In genomic region chr17:9240659-9241370, GRCh38 we compare ENCODE assay signal across 1 cellular context.
TF ChIP-seq lines count a peak whose summit lies in the region.

No MANE protein-coding gene starts in this region.

TF ChIP-seq in HepG2, 621 proteins besides CTCF, POLR2A, EP300 and RAD21 (continued from another document):
- TF ChIP-seq ZSCAN5A (CRISPR knock-in tag; IDR thresholded peaks at IDR 0.05; ENCODE audit: borderline replicate concordance) (no peak), AHR (CRISPR knock-in tag; IDR thresholded peaks at IDR 0.05) (no peak), FOXA3 (CRISPR knock-in tag; IDR thresholded peaks at IDR 0.05) (peak; percentile 62), GPN1 (CRISPR knock-in tag; IDR thresholded peaks at IDR 0.05; ENCODE audit: borderline replicate concordance) (no peak), ZNF773 (CRISPR knock-in tag; IDR thresholded peaks at IDR 0.05; ENCODE audit: borderline replicate concordance) (no peak), THAP9 (CRISPR knock-in tag; IDR thresholded peaks at IDR 0.05; ENCODE audit: borderline replicate concordance) (no peak), ATF7 (IDR thresholded peaks at IDR 0.05) (no peak), ATF7 (CRISPR knock-in tag; IDR thresholded peaks at IDR 0.05) (0 out of 2 replicates have a peak, but pooled peaks have one; percentile 19), KDM4B (CRISPR knock-in tag; IDR thresholded peaks at IDR 0.05) (no peak), FOXC1 (CRISPR knock-in tag; IDR thresholded peaks at IDR 0.05; ENCODE audit: borderline replicate concordance) (no peak), FOXP4 (CRISPR knock-in tag; IDR thresholded peaks at IDR 0.05) (no peak), TSC22D2 (CRISPR knock-in tag; IDR thresholded peaks at IDR 0.05; ENCODE audit: borderline replicate concordance) (no peak), ZKSCAN5 (CRISPR knock-in tag; IDR thresholded peaks at IDR 0.05) (no peak)
